In the genomic region with DNA sequence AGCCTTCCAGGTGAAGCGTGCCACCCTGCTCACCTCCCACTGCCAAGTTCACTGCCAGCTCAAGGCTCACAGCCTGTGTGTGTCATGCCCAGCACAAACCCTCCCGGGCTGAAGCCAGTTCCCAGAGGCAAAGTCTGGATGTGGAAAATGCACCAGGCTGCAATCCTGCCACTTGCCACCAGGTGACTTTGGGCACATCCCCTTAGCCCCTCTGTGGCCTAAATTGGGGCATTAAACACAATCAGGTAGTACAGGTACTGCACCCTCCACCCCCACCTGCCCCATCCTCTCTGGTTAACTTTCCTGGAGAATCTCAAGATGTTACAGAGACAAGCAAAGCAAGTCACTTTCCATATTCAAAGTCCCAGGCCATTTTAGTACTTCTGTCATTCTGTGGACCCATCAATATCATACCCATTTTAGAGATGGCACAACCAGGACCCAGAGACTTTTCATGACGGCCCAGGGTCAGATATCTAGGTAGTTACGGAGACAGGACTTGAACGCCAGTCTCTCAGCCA, we compare ENCODE assay signal across 1 cellular context.
TF ChIP-seq lines count a peak whose summit lies in the region.

No MANE protein-coding gene starts in this region.

TF ChIP-seq in neural cell, 6 proteins besides CTCF, POLR2A, EP300 and RAD21 (continued from another document):
- TF ChIP-seq, protein P1, sequence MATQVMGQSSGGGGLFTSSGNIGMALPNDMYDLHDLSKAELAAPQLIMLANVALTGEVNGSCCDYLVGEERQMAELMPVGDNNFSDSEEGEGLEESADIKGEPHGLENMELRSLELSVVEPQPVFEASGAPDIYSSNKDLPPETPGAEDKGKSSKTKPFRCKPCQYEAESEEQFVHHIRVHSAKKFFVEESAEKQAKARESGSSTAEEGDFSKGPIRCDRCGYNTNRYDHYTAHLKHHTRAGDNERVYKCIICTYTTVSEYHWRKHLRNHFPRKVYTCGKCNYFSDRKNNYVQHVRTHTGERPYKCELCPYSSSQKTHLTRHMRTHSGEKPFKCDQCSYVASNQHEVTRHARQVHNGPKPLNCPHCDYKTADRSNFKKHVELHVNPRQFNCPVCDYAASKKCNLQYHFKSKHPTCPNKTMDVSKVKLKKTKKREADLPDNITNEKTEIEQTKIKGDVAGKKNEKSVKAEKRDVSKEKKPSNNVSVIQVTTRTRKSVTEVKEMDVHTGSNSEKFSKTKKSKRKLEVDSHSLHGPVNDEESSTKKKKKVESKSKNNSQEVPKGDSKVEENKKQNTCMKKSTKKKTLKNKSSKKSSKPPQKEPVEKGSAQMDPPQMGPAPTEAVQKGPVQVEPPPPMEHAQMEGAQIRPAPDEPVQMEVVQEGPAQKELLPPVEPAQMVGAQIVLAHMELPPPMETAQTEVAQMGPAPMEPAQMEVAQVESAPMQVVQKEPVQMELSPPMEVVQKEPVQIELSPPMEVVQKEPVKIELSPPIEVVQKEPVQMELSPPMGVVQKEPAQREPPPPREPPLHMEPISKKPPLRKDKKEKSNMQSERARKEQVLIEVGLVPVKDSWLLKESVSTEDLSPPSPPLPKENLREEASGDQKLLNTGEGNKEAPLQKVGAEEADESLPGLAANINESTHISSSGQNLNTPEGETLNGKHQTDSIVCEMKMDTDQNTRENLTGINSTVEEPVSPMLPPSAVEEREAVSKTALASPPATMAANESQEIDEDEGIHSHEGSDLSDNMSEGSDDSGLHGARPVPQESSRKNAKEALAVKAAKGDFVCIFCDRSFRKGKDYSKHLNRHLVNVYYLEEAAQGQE (IDR thresholded peaks at IDR 0.05; ENCODE audit: borderline replicate concordance), result no peak
- TF ChIP-seq POLR2AphosphoS5 (IDR thresholded peaks at IDR 0.05) (no peak), SMC3 (conservative IDR thresholded peaks at IDR 0.05; ENCODE audit: poor library complexity) (no peak)
